In genomic region chr6:148776321-148776966, GRCh38 we compare ENCODE assay signal across 10 cellular contexts. TPM values are rescaled to one million over a fixed set of nuclear protein-coding genes. Genes with fewer than 3 reads are reported as not detected.
A peak's percentile ranks its signal among the peaks of the same experiment; 100 is the strongest.
DNase-seq lines count a peak whose midpoint lies in the region; ATAC-seq and TF ChIP-seq lines count a peak whose summit lies in the region.
"Had no signal": no experiment of that assay in that cellular context is flagged by ENCODE, and none has a peak within 500 bp of the region (broad histone marks: within the 10 kb centered on the region; RNA-seq: fewer than 3 reads in every experiment).

No MANE protein-coding gene starts in this region.

- H3K27me3 Mint-ChIP-seq in activated naive CD8-positive, alpha-beta T cell treated with anti-CD3 and anti-CD28 coated beads for 36 hours: peaks cover 7% of the 10 kb centered on the region

- no peaks in the 10 kb centered on the region for H3F3A ChIP-seq in Loucy (ENCODE audit: low read depth)

- H3K4me1 ChIP-seq in Loucy (ENCODE audit: insufficient read depth, low read length, poor library complexity, severe bottlenecking) (peaks cover 24% of the 10 kb centered on the region), breast epithelium (no peaks in the 10 kb centered on the region), muscle layer of colon (ENCODE audit: insufficient read depth, low read length) (peaks cover 26% of the 10 kb centered on the region)

- no peak overlapping the region for H3K4me3 Mint-ChIP-seq in activated naive CD8-positive, alpha-beta T cell treated with anti-CD3 and anti-CD28 coated beads for 36 hours
- H3K4me3 Mint-ChIP-seq in stimulated activated effector memory CD8-positive, alpha-beta T cell treated with anti-CD3 and anti-CD28 coated beads, Interleukin-12 subunit alpha, Interleukin-12 subunit beta, amount 100 ng/mL, for 72 hours: no peak overlapping the region
- H3K4me3 Mint-ChIP-seq: activated naive CD4-positive, alpha-beta T cell treated with anti-CD3 and anti-CD28 coated beads, Interleukin-2, amount 50 U/mL, for 24 hours had no signal

- H2AFZ ChIP-seq in Loucy (ENCODE audit: low read length): no peak overlapping the region

- H3K36me3 ChIP-seq in Loucy (ENCODE audit: insufficient read depth, low read length): no peaks in the 10 kb centered on the region
- no peaks in the 10 kb centered on the region for H3K36me3 ChIP-seq in breast epithelium
- H3K36me3 ChIP-seq in muscle layer of colon (ENCODE audit: insufficient read depth, low read length): no peaks in the 10 kb centered on the region

- H3K9ac ChIP-seq in Loucy (ENCODE audit: low read depth, low read length, poor library complexity, severe bottlenecking) (no peak overlapping the region), muscle layer of colon (ENCODE audit: low read length) (no peak overlapping the region)

- DNase-seq in A172 (ENCODE audit: low spot score) (peak; percentile 53), breast epithelium (ENCODE audit: low spot score in 2 of 2) (no peak), NCI-H82 treated with DMSO at 0.1 percent for 48 hours (lab: John Stamatoyannopoulos, UW; ENCODE audit: unreplicated experiment) (no peak)
- DNase-seq in activated naive CD8-positive, alpha-beta T cell treated with anti-CD3 and anti-CD28 coated beads for 36 hours: no peak
- DNase-seq in stimulated activated effector memory CD8-positive, alpha-beta T cell treated with anti-CD3 and anti-CD28 coated beads, Interleukin-12 subunit alpha, Interleukin-12 subunit beta, amount 100 ng/mL, for 72 hours (ENCODE audit: low spot score in 2 of 2): no peak
- DNase-seq: NCI-H510A treated with DMSO at 0.1 percent for 48 hours had no signal

- H3K79me2 ChIP-seq in Loucy (ENCODE audit: insufficient read depth, low read length): peaks cover 44% of the 10 kb centered on the region; the same call in 1 of the 2 replicates

- no peak for ATAC-seq in GM18511 (IDR thresholded peaks at IDR 0.05; ENCODE audit: unreplicated experiment)
- no peak for ATAC-seq in stimulated activated effector memory CD8-positive, alpha-beta T cell treated with anti-CD3 and anti-CD28 coated beads, Interleukin-12 subunit alpha, Interleukin-12 subunit beta, amount 100 ng/mL, for 72 hours

- peak overlapping the region; percentile 33 for H3K4me2 ChIP-seq in Loucy (ENCODE audit: low read depth, low read length, poor library complexity, severe bottlenecking)

- no peak overlapping the region for H3K27ac Mint-ChIP-seq in activated naive CD8-positive, alpha-beta T cell treated with anti-CD3 and anti-CD28 coated beads for 36 hours
- H3K27ac Mint-ChIP-seq in stimulated activated effector memory CD8-positive, alpha-beta T cell treated with anti-CD3 and anti-CD28 coated beads, Interleukin-12 subunit alpha, Interleukin-12 subunit beta, amount 100 ng/mL, for 72 hours: no peak overlapping the region
- H3K27ac Mint-ChIP-seq: activated naive CD4-positive, alpha-beta T cell treated with anti-CD3 and anti-CD28 coated beads, Interleukin-2, amount 50 U/mL, for 24 hours had no signal

- no peaks in the 10 kb centered on the region for H4K20me1 ChIP-seq in Loucy (ENCODE audit: insufficient read depth, low read length, poor library complexity, severe bottlenecking)

- H3K27me3 ChIP-seq in Loucy (ENCODE audit: insufficient read depth, low read length, poor library complexity, severe bottlenecking): no peaks in the 10 kb centered on the region
- H3K27me3 ChIP-seq in breast epithelium: no peaks in the 10 kb centered on the region
- H3K27me3 ChIP-seq in muscle layer of colon (ENCODE audit: control insufficient read depth in 1 of 2, insufficient read depth in 2 of 2, low read length in 2 of 2): no peaks in the 10 kb centered on the region

- intact Hi-C loops in breast epithelium (cut with DNase I; ENCODE audit: low total_unique reads): no loop called here

- H3K9me3 Mint-ChIP-seq in activated naive CD8-positive, alpha-beta T cell treated with anti-CD3 and anti-CD28 coated beads for 36 hours: no peaks in the 10 kb centered on the region
- no peaks in the 10 kb centered on the region for H3K9me3 Mint-ChIP-seq in stimulated activated effector memory CD8-positive, alpha-beta T cell treated with anti-CD3 and anti-CD28 coated beads, Interleukin-12 subunit alpha, Interleukin-12 subunit beta, amount 100 ng/mL, for 72 hours
- H3K9me3 Mint-ChIP-seq: activated naive CD4-positive, alpha-beta T cell treated with anti-CD3 and anti-CD28 coated beads, Interleukin-2, amount 50 U/mL, for 24 hours had no signal

- H3K27ac ChIP-seq in breast epithelium (peak overlapping the region in 1 of 2 donors; percentile 44), muscle layer of colon (ENCODE audit: low read depth, low read length) (peak overlapping the region; percentile 35)

- TF ChIP-seq POLR2A in breast epithelium (IDR thresholded peaks at IDR 0.05): no peak

- no peaks in the 10 kb centered on the region for H3K9me2 ChIP-seq in Loucy (replicated peaks; ENCODE audit: low read depth, low read length)

- peaks cover 15% of the 10 kb centered on the region for H3K4me1 Mint-ChIP-seq in activated naive CD8-positive, alpha-beta T cell treated with anti-CD3 and anti-CD28 coated beads for 36 hours
- H3K4me1 Mint-ChIP-seq in stimulated activated effector memory CD8-positive, alpha-beta T cell treated with anti-CD3 and anti-CD28 coated beads, Interleukin-12 subunit alpha, Interleukin-12 subunit beta, amount 100 ng/mL, for 72 hours: peaks cover 31% of the 10 kb centered on the region
- H3K4me1 Mint-ChIP-seq: activated naive CD4-positive, alpha-beta T cell treated with anti-CD3 and anti-CD28 coated beads, Interleukin-2, amount 50 U/mL, for 24 hours had no signal

- H3K4me3 ChIP-seq in Loucy (ENCODE audit: low read length, poor library complexity, severe bottlenecking) (no peak overlapping the region), breast epithelium (peak overlapping the region in 2 of 3 donors; percentile 8 to 19), muscle layer of colon (ENCODE audit: low read depth in 1 of 2, low read length in 2 of 2) (peak overlapping the region in 1 of 2 donors; percentile 38)

- H3K9me3 ChIP-seq in Loucy (ENCODE audit: insufficient read depth, low read depth, low read length) (no peaks in the 10 kb centered on the region), breast epithelium (no peaks in the 10 kb centered on the region), muscle layer of colon (ENCODE audit: low read length) (no peaks in the 10 kb centered on the region)

- TF ChIP-seq CTCF in Loucy (conservative IDR thresholded peaks at IDR 0.05; ENCODE audit: low read length): no peak
- TF ChIP-seq CTCF in breast epithelium (IDR thresholded peaks at IDR 0.05): no peak

- no peaks in the 10 kb centered on the region for H3K36me3 Mint-ChIP-seq in activated naive CD8-positive, alpha-beta T cell treated with anti-CD3 and anti-CD28 coated beads for 36 hours
- H3K36me3 Mint-ChIP-seq in stimulated activated effector memory CD8-positive, alpha-beta T cell treated with anti-CD3 and anti-CD28 coated beads, Interleukin-12 subunit alpha, Interleukin-12 subunit beta, amount 100 ng/mL, for 72 hours: no peaks in the 10 kb centered on the region
- H3K36me3 Mint-ChIP-seq: activated naive CD4-positive, alpha-beta T cell treated with anti-CD3 and anti-CD28 coated beads, Interleukin-2, amount 50 U/mL, for 24 hours had no signal

RNA-seq across cellular contexts. Expression of gene UST, which starts 29.6 kb away (rescaled TPM):
- total RNA-seq in A172 (2014; rRNA removed; shearing (Covaris generic)): 2.4 and 2.6 TPM in 2 replicates
- 10 to 100 TPM; 10.5 to 28.8 (median 13.2) TPM for total RNA-seq in breast epithelium
- total RNA-seq in activated naive CD8-positive, alpha-beta T cell treated with anti-CD3 and anti-CD28 coated beads for 36 hours: under 1 TPM; 0.82 to 0.89 TPM
